In genomic region chr10:79356104-79356503, GRCh38 we compare ENCODE assay signal across 17 cellular contexts. TPM values are rescaled to one million over a fixed set of nuclear protein-coding genes. Genes with fewer than 3 reads are reported as not detected.
A peak's percentile ranks its signal among the peaks of the same experiment; 100 is the strongest.
DNase-seq lines count a peak whose midpoint lies in the region; ATAC-seq and TF ChIP-seq lines count a peak whose summit lies in the region.
"Had no signal": no experiment of that assay in that cellular context is flagged by ENCODE, and none has a peak within 500 bp of the region (broad histone marks: within the 10 kb centered on the region; RNA-seq: fewer than 3 reads in every experiment).

No MANE protein-coding gene starts in this region.

- intact Hi-C loops in activated T-helper 1 cell treated with anti-CD3 and anti-CD28 coated beads, Interleukin-12 subunit alpha, Interleukin-12 subunit beta, Interleukin-2, Interleukin-4 antibody, amounts not matched to agents 30 ng/mL and 10 ng/mL and 1 ng/mL, durations not matched to agents 14 hours and 24 hours and 36 hours (cut with micrococcal nuclease), result no loop called here
- intact Hi-C loops in spleen (cut with DNase I; ENCODE audit: low total_unique reads), result no loop called here

- peaks cover 48% of the 10 kb centered on the region for H3K36me3 Mint-ChIP-seq in activated T-helper 1 cell treated with anti-CD3 and anti-CD28 coated beads, Interleukin-12 subunit alpha, Interleukin-12 subunit beta, Interleukin-2, Interleukin-4 antibody, amounts not matched to agents 30 ng/mL and 10 ng/mL and 1 ng/mL, durations not matched to agents 14 hours and 24 hours and 36 hours (ENCODE audit: low read depth)

- peaks cover 6 to 68% (median 46%) of the 10 kb centered on the region in 6 donors for H3K36me3 ChIP-seq in spleen

- H3K27me3 Mint-ChIP-seq in activated T-helper 1 cell treated with anti-CD3 and anti-CD28 coated beads, Interleukin-12 subunit alpha, Interleukin-12 subunit beta, Interleukin-2, Interleukin-4 antibody, amounts not matched to agents 30 ng/mL and 10 ng/mL and 1 ng/mL, durations not matched to agents 14 hours and 24 hours and 36 hours (ENCODE audit: insufficient read depth), result no peaks in the 10 kb centered on the region

- peak overlapping the region; percentile 23 for H3K27ac Mint-ChIP-seq in activated T-helper 1 cell treated with anti-CD3 and anti-CD28 coated beads, Interleukin-12 subunit alpha, Interleukin-12 subunit beta, Interleukin-2, Interleukin-4 antibody, amounts not matched to agents 30 ng/mL and 10 ng/mL and 1 ng/mL, durations not matched to agents 14 hours and 24 hours and 36 hours

- ATAC-seq in HG02571 (IDR thresholded peaks at IDR 0.05; ENCODE audit: unreplicated experiment) (no peak), GM18873 (IDR thresholded peaks at IDR 0.05; ENCODE audit: low FRiP score, unreplicated experiment) (no peak), HG02840 (IDR thresholded peaks at IDR 0.05; ENCODE audit: low FRiP score, unreplicated experiment) (no peak)
- ATAC-seq: heart left ventricle, left cardiac atrium had no signal

- H3K27me3 ChIP-seq in spleen (replicated peaks in 1 of 7), result no peaks in the 10 kb centered on the region
- H3K27me3 ChIP-seq: heart left ventricle had no signal

- DNase-seq in SIG-M5 treated with dmso at 0.1 percent for 504 hours (lab: John Stamatoyannopoulos, UW; ENCODE audit: unreplicated experiment) (peak; percentile 46), SIG-M5 (lab: John Stamatoyannopoulos, UW) (no peak), Kasumi-1 (lab: John Stamatoyannopoulos, UW) (peak; percentile 92), spleen (peak; percentile 69)
- no peak for DNase-seq in activated T-helper 1 cell treated with anti-CD3 and anti-CD28 coated beads, Interleukin-12 subunit alpha, Interleukin-12 subunit beta, Interleukin-2, Interleukin-4 antibody, amounts not matched to agents 30 ng/mL and 10 ng/mL and 1 ng/mL, durations not matched to agents 14 hours and 24 hours and 36 hours (ENCODE audit: low spot score)
- DNase-seq: activated CD4-positive, alpha-beta T cell treated with anti-CD3 and anti-CD28 coated beads, Interleukin-2, amount 50 U/mL, for 1 hour; activated naive CD4-positive, alpha-beta T cell; Caco-2; caudate nucleus; heart left ventricle; left cardiac atrium; NCI-H2029 had no signal

- peaks cover 41% of the 10 kb centered on the region for H3K4me1 Mint-ChIP-seq in activated T-helper 1 cell treated with anti-CD3 and anti-CD28 coated beads, Interleukin-12 subunit alpha, Interleukin-12 subunit beta, Interleukin-2, Interleukin-4 antibody, amounts not matched to agents 30 ng/mL and 10 ng/mL and 1 ng/mL, durations not matched to agents 14 hours and 24 hours and 36 hours (ENCODE audit: low read depth)
- H3K4me1 Mint-ChIP-seq: neural crest cell had no signal

- 38 to 53% (median 47%) methylated on average over 5 of the region's 5 CpGs for WGBS in spleen, 5 donors

- no peak for TF ChIP-seq POLR2A in spleen (IDR thresholded peaks at IDR 0.05)

- peak overlapping the region in 5 of 8 donors; percentile 15 to 96 (median 38) for H3K27ac ChIP-seq in spleen
- H3K27ac ChIP-seq: 22Rv1, heart left ventricle had no signal

- no peaks in the 10 kb centered on the region for H3K9me3 ChIP-seq in spleen
- H3K9me3 ChIP-seq: Caco-2, heart left ventricle had no signal

- H3K4me1 ChIP-seq in spleen, result peaks cover 3 to 80% (median 46%) of the 10 kb centered on the region in 6 donors

- no peak for TF ChIP-seq CTCF in spleen (IDR thresholded peaks at IDR 0.05 in 8 of 11, conservative IDR thresholded peaks at IDR 0.05 in 3 of 11)

- no peak overlapping the region for H3K4me3 Mint-ChIP-seq in activated T-helper 1 cell treated with anti-CD3 and anti-CD28 coated beads, Interleukin-12 subunit alpha, Interleukin-12 subunit beta, Interleukin-2, Interleukin-4 antibody, amounts not matched to agents 30 ng/mL and 10 ng/mL and 1 ng/mL, durations not matched to agents 14 hours and 24 hours and 36 hours
- H3K4me3 Mint-ChIP-seq: neural crest cell had no signal

- H3K4me3 ChIP-seq in spleen, result no peak overlapping the region
- H3K4me3 ChIP-seq: heart left ventricle had no signal

- H3K9me3 Mint-ChIP-seq in activated T-helper 1 cell treated with anti-CD3 and anti-CD28 coated beads, Interleukin-12 subunit alpha, Interleukin-12 subunit beta, Interleukin-2, Interleukin-4 antibody, amounts not matched to agents 30 ng/mL and 10 ng/mL and 1 ng/mL, durations not matched to agents 14 hours and 24 hours and 36 hours, result no peaks in the 10 kb centered on the region

RNA-seq across cellular contexts. Expression of gene PPIF, which starts 8.8 kb away (rescaled TPM):
- 155 and 157 TPM in 2 replicates for total RNA-seq in activated T-helper 1 cell treated with anti-CD3 and anti-CD28 coated beads, Interleukin-12 subunit alpha, Interleukin-12 subunit beta, Interleukin-2, Interleukin-4 antibody, amounts not matched to agents 30 ng/mL and 10 ng/mL and 1 ng/mL, durations not matched to agents 14 hours and 24 hours and 36 hours
- total RNA-seq in spleen, result 10 to 100 TPM; 65.0 to 99.3 (median 73.2) TPM
- 10 to 100 TPM; 29.2 to 66.9 (median 33.5) TPM for polyA plus RNA-seq in spleen

Comparison
In these comparisons a context has a peak if more than half of its experiments do, and no peak if none do; other contexts are left out.
1. DNase-seq: peak in SIG-M5 treated with dmso at 0.1 percent for 504 hours (single experiment), Kasumi-1 (2 of 2) and spleen (single experiment); none in SIG-M5 (single experiment) and activated T-helper 1 cell treated with anti-CD3 and anti-CD28 coated beads, Interleukin-12 subunit alpha, Interleukin-12 subunit beta, Interleukin-2, Interleukin-4 antibody, amounts not matched to agents 30 ng/mL and 10 ng/mL and 1 ng/mL, durations not matched to agents 14 hours and 24 hours and 36 hours (single experiment).